1 cellular context compared by ENCODE assay signal in the genomic region with DNA sequence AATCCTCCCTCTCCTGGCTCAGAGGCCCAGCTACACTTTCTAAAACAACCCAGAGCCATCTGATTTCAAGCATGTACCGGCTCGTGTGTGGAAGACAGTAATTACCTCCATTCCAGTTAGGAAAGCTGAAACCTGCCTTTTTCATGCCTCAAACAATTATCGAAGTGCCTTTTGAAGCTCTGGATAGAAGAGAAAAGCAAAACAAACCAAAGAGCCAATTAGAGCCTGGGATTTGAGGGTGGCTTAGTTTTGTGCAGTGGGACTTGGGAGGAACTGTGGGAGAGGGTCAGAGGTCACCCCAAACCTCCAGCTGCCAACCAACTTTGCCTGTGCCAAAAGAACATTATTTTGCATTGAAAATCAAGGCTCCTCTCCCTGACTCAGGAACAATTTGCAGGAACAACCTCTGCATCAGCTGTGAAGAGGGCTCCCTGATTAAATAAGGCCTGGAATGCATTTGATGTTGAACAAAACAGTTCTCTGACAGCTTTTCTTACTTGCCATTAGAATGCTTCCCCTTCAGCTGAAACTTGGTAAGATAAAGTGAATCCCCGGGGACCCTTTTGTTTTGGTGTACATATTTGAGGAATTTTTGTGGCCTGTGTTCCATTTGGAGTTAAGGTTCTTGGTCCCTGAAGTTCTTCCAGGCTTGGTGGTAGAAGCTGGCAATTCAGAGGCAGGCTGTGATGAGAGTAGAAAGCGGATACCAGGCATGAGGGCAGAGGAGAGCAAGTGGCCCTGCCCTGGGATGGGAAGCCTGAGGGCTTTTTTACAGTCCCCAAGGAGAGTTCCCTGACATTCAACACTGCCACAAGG.
TF ChIP-seq lines count a peak whose summit lies in the region.

No MANE protein-coding gene starts in this region.

TF ChIP-seq in GM23338, 12 proteins besides CTCF, POLR2A, EP300 and RAD21 (continued from another document):
- TF ChIP-seq, protein P1, sequence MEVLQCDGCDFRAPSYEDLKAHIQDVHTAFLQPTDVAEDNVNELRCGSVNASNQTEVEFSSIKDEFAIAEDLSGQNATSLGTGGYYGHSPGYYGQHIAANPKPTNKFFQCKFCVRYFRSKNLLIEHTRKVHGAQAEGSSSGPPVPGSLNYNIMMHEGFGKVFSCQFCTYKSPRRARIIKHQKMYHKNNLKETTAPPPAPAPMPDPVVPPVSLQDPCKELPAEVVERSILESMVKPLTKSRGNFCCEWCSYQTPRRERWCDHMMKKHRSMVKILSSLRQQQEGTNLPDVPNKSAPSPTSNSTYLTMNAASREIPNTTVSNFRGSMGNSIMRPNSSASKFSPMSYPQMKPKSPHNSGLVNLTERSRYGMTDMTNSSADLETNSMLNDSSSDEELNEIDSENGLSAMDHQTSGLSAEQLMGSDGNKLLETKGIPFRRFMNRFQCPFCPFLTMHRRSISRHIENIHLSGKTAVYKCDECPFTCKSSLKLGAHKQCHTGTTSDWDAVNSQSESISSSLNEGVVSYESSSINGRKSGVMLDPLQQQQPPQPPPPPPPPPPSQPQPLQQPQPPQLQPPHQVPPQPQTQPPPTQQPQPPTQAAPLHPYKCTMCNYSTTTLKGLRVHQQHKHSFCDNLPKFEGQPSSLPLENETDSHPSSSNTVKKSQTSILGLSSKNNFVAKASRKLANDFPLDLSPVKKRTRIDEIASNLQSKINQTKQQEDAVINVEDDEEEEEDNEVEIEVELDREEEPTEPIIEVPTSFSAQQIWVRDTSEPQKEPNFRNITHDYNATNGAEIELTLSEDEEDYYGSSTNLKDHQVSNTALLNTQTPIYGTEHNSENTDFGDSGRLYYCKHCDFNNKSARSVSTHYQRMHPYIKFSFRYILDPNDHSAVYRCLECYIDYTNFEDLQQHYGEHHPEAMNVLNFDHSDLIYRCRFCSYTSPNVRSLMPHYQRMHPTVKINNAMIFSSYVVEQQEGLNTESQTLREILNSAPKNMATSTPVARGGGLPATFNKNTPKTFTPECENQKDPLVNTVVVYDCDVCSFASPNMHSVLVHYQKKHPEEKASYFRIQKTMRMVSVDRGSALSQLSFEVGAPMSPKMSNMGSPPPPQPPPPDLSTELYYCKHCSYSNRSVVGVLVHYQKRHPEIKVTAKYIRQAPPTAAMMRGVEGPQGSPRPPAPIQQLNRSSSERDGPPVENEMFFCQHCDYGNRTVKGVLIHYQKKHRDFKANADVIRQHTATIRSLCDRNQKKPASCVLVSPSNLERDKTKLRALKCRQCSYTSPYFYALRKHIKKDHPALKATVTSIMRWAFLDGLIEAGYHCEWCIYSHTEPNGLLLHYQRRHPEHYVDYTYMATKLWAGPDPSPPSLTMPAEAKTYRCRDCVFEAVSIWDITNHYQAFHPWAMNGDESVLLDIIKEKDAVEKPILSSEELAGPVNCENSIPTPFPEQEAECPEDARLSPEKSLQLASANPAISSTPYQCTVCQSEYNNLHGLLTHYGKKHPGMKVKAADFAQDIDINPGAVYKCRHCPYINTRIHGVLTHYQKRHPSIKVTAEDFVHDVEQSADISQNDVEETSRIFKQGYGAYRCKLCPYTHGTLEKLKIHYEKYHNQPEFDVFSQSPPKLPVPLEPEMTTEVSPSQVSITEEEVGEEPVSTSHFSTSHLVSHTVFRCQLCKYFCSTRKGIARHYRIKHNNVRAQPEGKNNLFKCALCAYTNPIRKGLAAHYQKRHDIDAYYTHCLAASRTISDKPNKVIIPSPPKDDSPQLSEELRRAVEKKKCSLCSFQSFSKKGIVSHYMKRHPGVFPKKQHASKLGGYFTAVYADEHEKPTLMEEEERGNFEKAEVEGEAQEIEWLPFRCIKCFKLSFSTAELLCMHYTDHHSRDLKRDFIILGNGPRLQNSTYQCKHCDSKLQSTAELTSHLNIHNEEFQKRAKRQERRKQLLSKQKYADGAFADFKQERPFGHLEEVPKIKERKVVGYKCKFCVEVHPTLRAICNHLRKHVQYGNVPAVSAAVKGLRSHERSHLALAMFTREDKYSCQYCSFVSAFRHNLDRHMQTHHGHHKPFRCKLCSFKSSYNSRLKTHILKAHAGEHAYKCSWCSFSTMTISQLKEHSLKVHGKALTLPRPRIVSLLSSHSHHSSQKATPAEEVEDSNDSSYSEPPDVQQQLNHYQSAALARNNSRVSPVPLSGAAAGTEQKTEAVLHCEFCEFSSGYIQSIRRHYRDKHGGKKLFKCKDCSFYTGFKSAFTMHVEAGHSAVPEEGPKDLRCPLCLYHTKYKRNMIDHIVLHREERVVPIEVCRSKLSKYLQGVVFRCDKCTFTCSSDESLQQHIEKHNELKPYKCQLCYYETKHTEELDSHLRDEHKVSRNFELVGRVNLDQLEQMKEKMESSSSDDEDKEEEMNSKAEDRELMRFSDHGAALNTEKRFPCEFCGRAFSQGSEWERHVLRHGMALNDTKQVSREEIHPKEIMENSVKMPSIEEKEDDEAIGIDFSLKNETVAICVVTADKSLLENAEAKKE (CRISPR knock-in tag; IDR thresholded peaks at IDR 0.05), result no peak
TF ChIP-seq in GM23338: peak in this region for 0.
